28 cellular contexts compared by ENCODE assay signal in the genomic region with DNA sequence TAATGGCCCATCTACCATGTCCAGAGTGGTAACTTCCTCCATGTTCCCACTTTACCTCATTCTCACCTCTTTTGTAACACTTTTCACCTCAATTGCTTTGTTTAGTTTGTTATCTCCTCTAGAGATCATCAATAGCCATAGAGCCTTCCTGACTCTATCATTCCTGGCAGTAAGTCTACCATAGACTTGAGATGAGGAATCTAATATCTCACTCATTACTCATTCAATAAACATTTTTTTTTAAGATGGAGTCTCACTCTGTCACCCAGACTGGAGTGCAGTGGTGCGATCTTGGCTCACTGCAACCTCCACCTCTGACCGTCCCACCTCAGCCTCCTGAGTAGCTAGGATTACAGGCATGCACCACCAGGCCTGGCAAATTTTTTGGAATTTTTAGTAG. TPM values are rescaled to one million over a fixed set of nuclear protein-coding genes. Genes with fewer than 3 reads are reported as not detected.
"Had no signal": no experiment of that assay in that cellular context is flagged by ENCODE, and none has a peak within 500 bp of the region (broad histone marks: within the 10 kb centered on the region; RNA-seq: fewer than 3 reads in every experiment).

No MANE protein-coding gene starts in this region.

- DNase-seq: activated CD4-positive, alpha-beta T cell treated with anti-CD3 and anti-CD28 coated beads, Interleukin-2, amount 50 U/mL, for 1 hour; activated CD4-positive, CD25-positive, alpha-beta regulatory T cell treated with anti-CD3 and anti-CD28 coated beads, Interleukin-2, amount 50 U/mL, for 72 hours; activated CD8-positive, alpha-beta T cell treated with anti-CD3 and anti-CD28 coated beads for 36 hours; activated naive CD4-positive, alpha-beta T cell; activated T-cell treated with anti-CD3 and anti-CD28 coated beads, Interleukin-2, amount 50 U/mL, for 48 hours; dermis blood vessel endothelial cell; effector CD4-positive, alpha-beta T cell; esophagus squamous epithelium; foreskin melanocyte; left colon; mammary epithelial cell; naive B cell; nephron progenitor cell; ovary; sigmoid colon; stimulated activated CD4-positive, alpha-beta T cell treated with anti-CD3 and anti-CD28 coated beads, Interleukin-1b, Interleukin-23, amount 100 ng/mL, for 48 hours; stimulated activated CD4-positive, alpha-beta T cell treated with anti-CD3 and anti-CD28 coated beads, Interleukin-4, amount 100 ng/mL, for 4 hours; stimulated activated CD8-positive, alpha-beta memory T cell treated with anti-CD3 and anti-CD28 coated beads, Interleukin-4, amount 100 ng/mL, for 48 hours; stimulated activated naive CD8-positive, alpha-beta T cell treated with anti-CD3 and anti-CD28 coated beads, Interleukin-15, amount 100 ng/mL, for 72 hours; substantia nigra; T-helper 17 cell; T1000; uterus had no signal

- FAIRE-seq: colon, islet of Langerhans had no signal

- ATAC-seq: activated CD8-positive, alpha-beta T cell treated with anti-CD3 and anti-CD28 coated beads for 36 hours; activated naive CD4-positive, alpha-beta T cell treated with anti-CD3 and anti-CD28 coated beads, Interleukin-2, amount 50 U/mL, for 72 hours; left colon; stimulated activated memory B cell treated with anti-CD40 and anti-IgM and Interleukin-4, amounts not matched to agents 10 μg/mL and 1 μg/mL and 100 μg/mL, for 72 hours; stimulated activated naive CD8-positive, alpha-beta T cell treated with anti-CD3 and anti-CD28 coated beads, Interleukin-15, amount 100 ng/mL, for 72 hours; T-helper 17 cell had no signal

RNA-seq across cellular contexts. Expression of gene NMNAT2, which starts 7.1 kb away (rescaled TPM):
- total RNA-seq: activated CD8-positive, alpha-beta T cell treated with anti-CD3 and anti-CD28 coated beads for 36 hours; activated naive CD4-positive, alpha-beta T cell treated with anti-CD3 and anti-CD28 coated beads, Interleukin-2, amount 50 U/mL, for 72 hours; activated T-helper 2 cell treated with anti-CD3 and anti-CD28 coated beads, Interferon-gamma antibody, Interleukin-2, Interleukin-4, amounts not matched to agents 10 μg/mL and 5 μg/mL and 100 μg/mL, durations not matched to agents 14 hours and 24 hours and 36 hours; T-helper 17 cell had no signal
